1 cellular context compared by ENCODE assay signal in genomic region chr9:110257971-110258370, GRCh38.
TF ChIP-seq lines count a peak whose summit lies in the region.

No MANE protein-coding gene starts in this region.

TF ChIP-seq in K562, 482 proteins besides CTCF, POLR2A, EP300 and RAD21:
- TF ChIP-seq POLR2AphosphoS2 (IDR thresholded peaks at IDR 0.05; ENCODE audit: low read length) (no peak), ARID1B (IDR thresholded peaks at IDR 0.05) (peak; percentile 31; the same call in 1 of the 2 replicates), SOX6 (IDR thresholded peaks at IDR 0.05) (0 out of 2 replicates have a peak, but pooled peaks have one; percentile 9), KDM1A (IDR thresholded peaks at IDR 0.05) (peak in 1 of 2 experiments; percentile 34; a peak in 1 of 4 replicates), KDM5B (IDR thresholded peaks at IDR 0.05; ENCODE audit: insufficient replicate concordance, low read depth, low read length) (peak; percentile 13), TRIM28 (IDR thresholded peaks at IDR 0.05) (0 out of 2 replicates have a peak, but pooled peaks have one; percentile 12), SP1 (CRISPR knock-in tag; IDR thresholded peaks at IDR 0.05) (0 out of 2 replicates have a peak, but pooled peaks have one; percentile 20), ZNF592 (IDR thresholded peaks at IDR 0.05) (0 out of 2 replicates have a peak, but pooled peaks have one; percentile 26), TAF9B (IDR thresholded peaks at IDR 0.05; ENCODE audit: partially characterized antibody) (peak; percentile 13), ATF3 (IDR thresholded peaks at IDR 0.05) (0 out of 2 replicates have a peak, but pooled peaks have one; percentile 10), ATF3 (CRISPR knock-in tag; conservative IDR thresholded peaks at IDR 0.05) (no peak), SMARCA4 (IDR thresholded peaks at IDR 0.05) (peak; percentile 42; the same call in 1 of the 2 replicates), JUND (IDR thresholded peaks at IDR 0.05; ENCODE audit: borderline replicate concordance, low read depth, low read length) (peak; percentile 48), JUND (tag; IDR thresholded peaks at IDR 0.05; ENCODE audit: borderline replicate concordance, low read depth, low read length) (peak; percentile 31; the same call in 1 of the 3 replicates), RCOR1 (IDR thresholded peaks at IDR 0.05; ENCODE audit: borderline replicate concordance in 1 of 2, low read depth in 2 of 2, low read length in 2 of 2) (peak in 1 of 2 experiments; percentile 11; a peak in 1 of 4 replicates), CTBP1 (IDR thresholded peaks at IDR 0.05; ENCODE audit: borderline replicate concordance) (peak; percentile 55), E2F3 (CRISPR knock-in tag; IDR thresholded peaks at IDR 0.05) (no peak), SPI1 (IDR thresholded peaks at IDR 0.05; ENCODE audit: borderline replicate concordance, low read depth, low read length) (peak; percentile 26; the same call in 1 of the 2 replicates), ELF1 (tag; IDR thresholded peaks at IDR 0.05) (peak; percentile 38), ESRRB (CRISPR knock-in tag; IDR thresholded peaks at IDR 0.05; ENCODE audit: borderline replicate concordance) (no peak), ARID4B (CRISPR knock-in tag; IDR thresholded peaks at IDR 0.05) (no peak), MLLT1 (IDR thresholded peaks at IDR 0.05) (no peak)
